11 cellular contexts compared by ENCODE assay signal in the genomic region with DNA sequence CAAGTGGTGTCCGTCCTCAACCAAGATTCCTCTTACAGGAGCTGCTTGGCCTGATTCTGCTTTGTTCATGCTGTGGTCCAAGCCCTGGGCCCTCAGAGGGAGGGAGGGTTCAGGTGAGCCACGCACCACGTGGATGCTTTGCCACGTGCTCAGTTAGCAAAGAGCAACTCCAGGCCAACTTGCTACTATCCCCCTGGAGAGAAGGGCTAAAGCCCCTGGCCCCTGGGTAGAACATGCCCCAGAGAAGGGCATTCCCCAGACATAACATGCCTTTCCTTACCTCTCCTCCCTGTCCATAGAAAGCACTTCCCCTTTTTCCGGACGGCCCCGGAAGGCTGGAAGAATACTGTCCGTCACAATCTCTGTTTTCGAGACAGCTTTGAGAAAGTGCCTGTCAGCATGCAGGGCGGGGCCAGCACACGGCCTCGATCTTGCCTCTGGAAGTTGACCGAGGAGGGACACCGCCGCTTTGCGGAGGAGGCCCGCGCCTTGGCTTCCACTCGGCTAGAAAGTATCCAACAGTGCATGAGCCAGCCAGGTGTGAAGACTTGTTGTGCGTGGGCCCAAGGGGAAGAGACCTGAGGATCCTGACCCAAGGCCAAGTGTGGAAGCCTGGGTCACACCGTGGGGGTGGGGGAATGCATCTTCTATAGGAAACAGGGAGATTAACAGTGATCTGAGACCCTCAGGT. TPM values are rescaled to one million over a fixed set of nuclear protein-coding genes. Genes with fewer than 3 reads are reported as not detected.
DNase-seq lines count a peak whose midpoint lies in the region; ATAC-seq and TF ChIP-seq lines count a peak whose summit lies in the region.
"Had no signal": no experiment of that assay in that cellular context is flagged by ENCODE, and none has a peak within 500 bp of the region (broad histone marks: within the 10 kb centered on the region; RNA-seq: fewer than 3 reads in every experiment).

No MANE protein-coding gene starts in this region.

- H3K36me3 Mint-ChIP-seq in natural killer cell: no peaks in the 10 kb centered on the region
- H3K36me3 Mint-ChIP-seq: CD8-positive, alpha-beta T cell had no signal

- no peak overlapping the region for H3K9ac ChIP-seq in HUES64 (ENCODE audit: low read depth, low read length)

- ATAC-seq in omental fat pad (ENCODE audit: low FRiP score): peak; percentile 49
- ATAC-seq in natural killer cell: no peak
- ATAC-seq: activated T-cell treated with anti-CD3 and anti-CD28 coated beads, Interleukin-2, amount 50 U/mL, for 4 hours; CD8-positive, alpha-beta T cell had no signal

- TF ChIP-seq EP300 in esophagus muscularis mucosa (IDR thresholded peaks at IDR 0.05): no peak

- H3K27ac ChIP-seq in HUES64 (ENCODE audit: low read depth, low read length) (no peak overlapping the region), esophagus muscularis mucosa (replicated peaks in 1 of 4) (no peak overlapping the region)
- H3K27ac ChIP-seq: skin epidermis had no signal

- intact Hi-C loops in esophagus muscularis mucosa (cut with DNase I) (no loop called here), natural killer cell (cut with micrococcal nuclease) (no loop called here)

- H3K4me1 Mint-ChIP-seq in natural killer cell: no peaks in the 10 kb centered on the region

- no peak for TF ChIP-seq POLR2A in esophagus muscularis mucosa (IDR thresholded peaks at IDR 0.05; ENCODE audit: low read depth)

- no peak overlapping the region for H3K4me3 Mint-ChIP-seq in natural killer cell
- H3K4me3 Mint-ChIP-seq: activated T-cell treated with anti-CD3 and anti-CD28 coated beads, Interleukin-2, amount 50 U/mL, for 4 hours; CD8-positive, alpha-beta T cell; stimulated activated naive CD8-positive, alpha-beta T cell treated with anti-CD3 and anti-CD28 coated beads, Interleukin-15, Interleukin-2, amounts not matched to agents 100 ng/mL and 50 ng/mL, for 24 hours; T-helper 1 cell treated with Interleukin-12 subunit alpha and Interleukin-12 subunit beta and Interleukin-4 antibody, amounts not matched to agents 30 μg/mL and 1 μg/mL, for 36 hours had no signal

- peaks cover 0 to 14% of the 10 kb centered on the region in 2 donors for H3K27me3 Mint-ChIP-seq in natural killer cell (ENCODE audit: low read depth in 2 of 2)

- H3K9me3 Mint-ChIP-seq in natural killer cell: no peaks in the 10 kb centered on the region
- H3K9me3 Mint-ChIP-seq: activated T-cell treated with anti-CD3 and anti-CD28 coated beads, Interleukin-2, amount 50 U/mL, for 4 hours; CD8-positive, alpha-beta T cell; stimulated activated naive CD8-positive, alpha-beta T cell treated with anti-CD3 and anti-CD28 coated beads, Interleukin-15, Interleukin-2, amounts not matched to agents 100 ng/mL and 50 ng/mL, for 24 hours; T-helper 1 cell treated with Interleukin-12 subunit alpha and Interleukin-12 subunit beta and Interleukin-4 antibody, amounts not matched to agents 30 μg/mL and 1 μg/mL, for 36 hours had no signal

- peak overlapping the region; percentile 23; the same call in 1 of the 2 replicates for H3K4me3 ChIP-seq in HUES64 (ENCODE audit: low read length)
- H3K4me3 ChIP-seq in esophagus muscularis mucosa: peak overlapping the region; percentile 10 to 31 (median 19)

- TF ChIP-seq CTCF in esophagus muscularis mucosa (IDR thresholded peaks at IDR 0.05): no peak
- TF ChIP-seq CTCF in omental fat pad (IDR thresholded peaks at IDR 0.05): no peak
- no peak for TF ChIP-seq CTCF in natural killer cell (IDR thresholded peaks at IDR 0.05)

- H3K36me3 ChIP-seq in HUES64 (ENCODE audit: insufficient read depth, low read length): no peaks in the 10 kb centered on the region
- H3K36me3 ChIP-seq in esophagus muscularis mucosa: no peaks in the 10 kb centered on the region

- no peak for DNase-seq in esophagus muscularis mucosa (ENCODE audit: extremely low spot score)
- no peak for DNase-seq in omental fat pad (ENCODE audit: low spot score)
- no peak for DNase-seq in germinal center (ENCODE audit: low spot score)
- no peak for DNase-seq in NCI-H1105 treated with DMSO at 0.1 percent for 48 hours (lab: John Stamatoyannopoulos, UW)
- no peak for DNase-seq in natural killer cell
- DNase-seq: activated T-cell treated with anti-CD3 and anti-CD28 coated beads, Interleukin-2, amount 50 U/mL, for 4 hours; CD8-positive, alpha-beta T cell had no signal

- H3K4me1 ChIP-seq in HUES64 (ENCODE audit: insufficient read depth, low read length): peaks cover 18% of the 10 kb centered on the region
- peaks cover 0 to 10% (median 9%) of the 10 kb centered on the region in 4 donors for H3K4me1 ChIP-seq in esophagus muscularis mucosa

- no peaks in the 10 kb centered on the region for H3K9me3 ChIP-seq in HUES64 (ENCODE audit: insufficient read depth, low read depth, low read length)
- no peaks in the 10 kb centered on the region for H3K9me3 ChIP-seq in esophagus muscularis mucosa

- WGBS in HUES64: 49% methylated on average over 21 of the region's 21 CpGs
- WGBS in esophagus muscularis mucosa: 32% methylated on average over 18 of the region's 21 CpGs

- H3K27me3 ChIP-seq in HUES64 (ENCODE audit: insufficient read depth, low read length): peaks cover 5% of the 10 kb centered on the region; the same call in 1 of the 2 replicates
- H3K27me3 ChIP-seq in esophagus muscularis mucosa: peaks cover 0 to 14% (median 0%) of the 10 kb centered on the region in 4 donors

- no peak overlapping the region for H3K27ac Mint-ChIP-seq in natural killer cell
- H3K27ac Mint-ChIP-seq: CD8-positive, alpha-beta T cell; stimulated activated naive CD8-positive, alpha-beta T cell treated with anti-CD3 and anti-CD28 coated beads, Interleukin-15, Interleukin-2, amounts not matched to agents 100 ng/mL and 50 ng/mL, for 24 hours; T-helper 1 cell treated with Interleukin-12 subunit alpha and Interleukin-12 subunit beta and Interleukin-4 antibody, amounts not matched to agents 30 μg/mL and 1 μg/mL, for 36 hours had no signal

RNA-seq across cellular contexts. Expression of gene FOXR1, which starts 8.8 kb away (rescaled TPM):
- not detected for polyA plus RNA-seq in HUES64 (2013, experiment 1 of 2)
- polyA plus RNA-seq in HUES64 (2013, experiment 2 of 2): not detected
- total RNA-seq in esophagus muscularis mucosa: not detected
- total RNA-seq in omental fat pad: not detected
- not detected for total RNA-seq in natural killer cell
- total RNA-seq: activated T-cell treated with anti-CD3 and anti-CD28 coated beads, Interleukin-2, amount 50 U/mL, for 4 hours; CD8-positive, alpha-beta T cell had no signal

RNA-seq across cellular contexts. Expression of gene CENATAC, which starts 17.6 kb away (rescaled TPM):
- polyA plus RNA-seq in HUES64 (2013, experiment 1 of 2): 16.9 TPM
- polyA plus RNA-seq in HUES64 (2013, experiment 2 of 2): 17.1 TPM
- total RNA-seq in esophagus muscularis mucosa (10 to 100 TPM; 22.2 to 55.2 (median 30.8) TPM), omental fat pad (10 to 100 TPM; 36.9 to 66.9 (median 50.9) TPM), natural killer cell (100 to 1,000 TPM; 121 to 143 (median 122) TPM)

RNA-seq across cellular contexts. Expression of gene UPK2, which starts 24.2 kb away (rescaled TPM):
- polyA plus RNA-seq in HUES64 (2013, experiment 1 of 2): not detected
- polyA plus RNA-seq in HUES64 (2013, experiment 2 of 2): not detected
- total RNA-seq in esophagus muscularis mucosa: not detected
- not detected for total RNA-seq in omental fat pad
- total RNA-seq in natural killer cell: under 1 TPM in 2 of 3 donors, not detected in 1; 0.40 to 0.41 TPM
- total RNA-seq: activated T-cell treated with anti-CD3 and anti-CD28 coated beads, Interleukin-2, amount 50 U/mL, for 4 hours; CD8-positive, alpha-beta T cell had no signal

RNA-seq across cellular contexts. Expression of gene RPS25, which starts 37.8 kb away (rescaled TPM):
- 1,112 TPM for polyA plus RNA-seq in HUES64 (2013, experiment 1 of 2)
- polyA plus RNA-seq in HUES64 (2013, experiment 2 of 2): 1,192 TPM
- total RNA-seq in esophagus muscularis mucosa: 1,000 to 10,000 TPM; 1,036 to 2,235 (median 1,740) TPM
- 1,000 to 10,000 TPM; 1,426 to 2,619 (median 2,025) TPM for total RNA-seq in omental fat pad
- 1,000 to 10,000 TPM in 1 of 3 donors, 100 to 1,000 TPM in 2; 870 to 1,051 (median 887) TPM for total RNA-seq in natural killer cell

RNA-seq across cellular contexts. Expression of gene TRAPPC4, which starts 38.2 kb away (rescaled TPM):
- 89.1 TPM for polyA plus RNA-seq in HUES64 (2013, experiment 1 of 2)
- 83.6 TPM for polyA plus RNA-seq in HUES64 (2013, experiment 2 of 2)
- total RNA-seq in esophagus muscularis mucosa (10 to 100 TPM; 38.2 to 47.2 (median 42.4) TPM), omental fat pad (10 to 100 TPM; 43.2 to 61.7 (median 51.4) TPM), natural killer cell (10 to 100 TPM; 71.4 to 84.5 (median 77.5) TPM)
